Comparison of ENCODE assay signal across 18 cellular contexts in genomic region chr17:18963126-18964017, GRCh38. TPM values are rescaled to one million over a fixed set of nuclear protein-coding genes. Genes with fewer than 3 reads are reported as not detected.
DNase-seq lines count a peak whose midpoint lies in the region; ATAC-seq and TF ChIP-seq lines count a peak whose summit lies in the region.
"Had no signal": no experiment of that assay in that cellular context is flagged by ENCODE, and none has a peak within 500 bp of the region (broad histone marks: within the 10 kb centered on the region; RNA-seq: fewer than 3 reads in every experiment).

No MANE protein-coding gene starts in this region.

- H3K4me1 ChIP-seq in neural progenitor cell = peaks cover 21% of the 10 kb centered on the region

- no peak overlapping the region for H2AFZ ChIP-seq in neural progenitor cell (replicated peaks)

- no peaks in the 10 kb centered on the region for H4K20me1 ChIP-seq in neural progenitor cell (ENCODE audit: low read depth)

- H3K27me3 Mint-ChIP-seq in activated CD8-positive, alpha-beta T cell treated with anti-CD3 and anti-CD28 coated beads, Interleukin-2, amount 10 ng/mL, durations not matched to agents 7 days and 5 days (ENCODE audit: low read depth) = no peaks in the 10 kb centered on the region
- H3K27me3 Mint-ChIP-seq in mesothelial cell of epicardium (ENCODE audit: low read depth) (no peaks in the 10 kb centered on the region), neural progenitor cell (ENCODE audit: insufficient read depth, low read depth) (peaks cover 7% of the 10 kb centered on the region)

- peak; percentile 8 for DNase-seq in AG10803 (ENCODE audit: low read depth)
- peak; percentile 52 for DNase-seq in H7
- no peak for DNase-seq in activated CD8-positive, alpha-beta T cell treated with anti-CD3 and anti-CD28 coated beads, Interleukin-2, amount 10 ng/mL, durations not matched to agents 7 days and 5 days
- DNase-seq in mesothelial cell of epicardium (ENCODE audit: low spot score in 2 of 2, unreplicated experiment in 2 of 2) = no peak
- DNase-seq in GM10266 (ENCODE audit: extremely low spot score) = no peak
- DNase-seq in neural progenitor cell (ENCODE audit: low spot score) = no peak
- DNase-seq in KBM-7 = no peak
- DNase-seq: DMS79 treated with DMSO at 0.1 percent for 48 hours, NCI-H1930, NCI-H510A treated with DMSO at 0.1 percent for 48 hours, occipital lobe, stomach had no signal

- H3K4me3 Mint-ChIP-seq in activated CD8-positive, alpha-beta T cell treated with anti-CD3 and anti-CD28 coated beads, Interleukin-2, amount 10 ng/mL, durations not matched to agents 7 days and 5 days = no peak overlapping the region
- no peak overlapping the region for H3K4me3 Mint-ChIP-seq in mesothelial cell of epicardium
- no peak overlapping the region for H3K4me3 Mint-ChIP-seq in neural progenitor cell

- H3K9me3 ChIP-seq in neural progenitor cell (ENCODE audit: low read depth) = no peaks in the 10 kb centered on the region
- H3K9me3 ChIP-seq: stomach had no signal

- H3K9me3 Mint-ChIP-seq in activated CD8-positive, alpha-beta T cell treated with anti-CD3 and anti-CD28 coated beads, Interleukin-2, amount 10 ng/mL, durations not matched to agents 7 days and 5 days (ENCODE audit: insufficient read depth) = no peaks in the 10 kb centered on the region
- H3K9me3 Mint-ChIP-seq in mesothelial cell of epicardium = no peaks in the 10 kb centered on the region
- no peaks in the 10 kb centered on the region for H3K9me3 Mint-ChIP-seq in neural progenitor cell
- H3K9me3 Mint-ChIP-seq: activated naive CD4-positive, alpha-beta T cell treated with anti-CD3 and anti-CD28 coated beads, Interleukin-2, amount 50 U/mL, for 72 hours had no signal

- peak overlapping the region; percentile 66 for H3K27ac Mint-ChIP-seq in activated CD8-positive, alpha-beta T cell treated with anti-CD3 and anti-CD28 coated beads, Interleukin-2, amount 10 ng/mL, durations not matched to agents 7 days and 5 days
- H3K27ac Mint-ChIP-seq in mesothelial cell of epicardium (peak overlapping the region; percentile 57), neural progenitor cell (no peak overlapping the region)

- POLR2A ChIA-PET in activated CD8-positive, alpha-beta T cell treated with anti-CD3 and anti-CD28 coated beads, Interleukin-2, amount 10 ng/mL, durations not matched to agents 7 days and 5 days (lab: Charles Lee) = no interaction called here

- no peak overlapping the region for H3K9ac ChIP-seq in neural progenitor cell

- H3K27me3 ChIP-seq in H7 (ENCODE audit: control insufficient read depth, insufficient read depth, low read length) = no peaks in the 10 kb centered on the region
- H3K27me3 ChIP-seq in neural progenitor cell = no peaks in the 10 kb centered on the region
- H3K27me3 ChIP-seq: stomach had no signal

- H3K36me3 Mint-ChIP-seq in activated CD8-positive, alpha-beta T cell treated with anti-CD3 and anti-CD28 coated beads, Interleukin-2, amount 10 ng/mL, durations not matched to agents 7 days and 5 days (ENCODE audit: low read depth) = no peaks in the 10 kb centered on the region
- no peaks in the 10 kb centered on the region for H3K36me3 Mint-ChIP-seq in mesothelial cell of epicardium
- no peaks in the 10 kb centered on the region for H3K36me3 Mint-ChIP-seq in neural progenitor cell
- H3K36me3 Mint-ChIP-seq: activated naive CD4-positive, alpha-beta T cell treated with anti-CD3 and anti-CD28 coated beads, Interleukin-2, amount 50 U/mL, for 72 hours had no signal

- H3K36me3 ChIP-seq in H7 (replicated peaks; ENCODE audit: control insufficient read depth, insufficient read depth, low read length) (no peaks in the 10 kb centered on the region), neural progenitor cell (no peaks in the 10 kb centered on the region)
- H3K36me3 ChIP-seq: stomach had no signal

- H3K4me3 ChIP-seq in AG10803 (ENCODE audit: low read length) = no peak overlapping the region
- H3K4me3 ChIP-seq in H7 (ENCODE audit: insufficient read depth, low read depth, low read length) = no peak overlapping the region
- no peak overlapping the region for H3K4me3 ChIP-seq in neural progenitor cell
- H3K4me3 ChIP-seq: GM12878, stomach had no signal

- no peak for ATAC-seq in activated CD8-positive, alpha-beta T cell treated with anti-CD3 and anti-CD28 coated beads, Interleukin-2, amount 10 ng/mL, durations not matched to agents 7 days and 5 days
- no peak for ATAC-seq in GM18511 (IDR thresholded peaks at IDR 0.05; ENCODE audit: unreplicated experiment)
- ATAC-seq: GM12878 had no signal

- in situ Hi-C loops in KBM-7 (cut with MboI; ENCODE audit: low pct_unique_long_range_greater_than_20kb, low sequenced_read_pairs) = loop anchor here (10.0 kb wide), 1 partner anchor 51 kb away; no protein-coding TSS in a partner anchor

- peaks cover 6% of the 10 kb centered on the region for H3K4me1 Mint-ChIP-seq in activated CD8-positive, alpha-beta T cell treated with anti-CD3 and anti-CD28 coated beads, Interleukin-2, amount 10 ng/mL, durations not matched to agents 7 days and 5 days (ENCODE audit: low read depth)
- H3K4me1 Mint-ChIP-seq in mesothelial cell of epicardium = peaks cover 38% of the 10 kb centered on the region
- H3K4me1 Mint-ChIP-seq in neural progenitor cell = peaks cover 36% of the 10 kb centered on the region

- CTCF ChIA-PET in activated CD8-positive, alpha-beta T cell treated with anti-CD3 and anti-CD28 coated beads, Interleukin-2, amount 10 ng/mL, durations not matched to agents 7 days and 5 days (lab: Charles Lee) = interaction anchor here (1.2 kb wide), 1 partner anchor 61 kb away, joined by 3 read pairs; no protein-coding TSS in a partner anchor

- no peak overlapping the region for H3K27ac ChIP-seq in neural progenitor cell
- H3K27ac ChIP-seq: C4-2B, stomach had no signal

- no peak overlapping the region for H3K4me2 ChIP-seq in neural progenitor cell

- TF ChIP-seq CTCF in AG10803 (conservative IDR thresholded peaks at IDR 0.05; ENCODE audit: low read length) (no peak), mesothelial cell of epicardium (IDR thresholded peaks at IDR 0.05; ENCODE audit: unreplicated experiment) (no peak), GM10266 (IDR thresholded peaks at IDR 0.05; ENCODE audit: control insufficient read depth, insufficient read depth, low read depth, missing control alignments) (no peak), neural progenitor cell (IDR thresholded peaks at IDR 0.05) (no peak)

- no peaks in the 10 kb centered on the region for H3K79me2 ChIP-seq in neural progenitor cell (ENCODE audit: low read depth)

- H3F3A ChIP-seq in neural progenitor cell (ENCODE audit: low read depth) = peaks cover 17% of the 10 kb centered on the region

RNA-seq across cellular contexts. Expression of gene SLC5A10, which starts 11.4 kb away (rescaled TPM):
- not detected in 2 replicates for total RNA-seq in H7 (2014; rRNA removed; shearing (Covaris generic))
- not detected for total RNA-seq in activated CD8-positive, alpha-beta T cell treated with anti-CD3 and anti-CD28 coated beads, Interleukin-2, amount 10 ng/mL, durations not matched to agents 7 days and 5 days
- total RNA-seq in mesothelial cell of epicardium (0.14 to 0.25 TPM (median 0.24 TPM) in 3 replicates), neural progenitor cell (ENCODE audit: low replicate concordance) (not detected in 2 replicates)
- total RNA-seq: activated naive CD4-positive, alpha-beta T cell treated with anti-CD3 and anti-CD28 coated beads, Interleukin-2, amount 50 U/mL, for 72 hours; mesenteric fat pad; occipital lobe; skeletal muscle tissue; stomach had no signal

RNA-seq across cellular contexts. Expression of gene FAM83G, which starts 41.2 kb away (rescaled TPM):
- total RNA-seq in H7 (2014; rRNA removed; shearing (Covaris generic)) = 40.6 and 44.8 TPM in 2 replicates
- 1 to 10 TPM; 4.0 to 4.5 TPM for total RNA-seq in activated CD8-positive, alpha-beta T cell treated with anti-CD3 and anti-CD28 coated beads, Interleukin-2, amount 10 ng/mL, durations not matched to agents 7 days and 5 days
- 14.5 to 15.0 TPM (median 15.0 TPM) in 3 replicates for total RNA-seq in mesothelial cell of epicardium
- 9.9 and 24.3 TPM in 2 replicates for total RNA-seq in neural progenitor cell (ENCODE audit: low replicate concordance)

Comparison
In these comparisons a context has a peak if more than half of its experiments do, and no peak if none do; other contexts are left out.
1. DNase-seq: peak in AG10803 (single experiment) and H7 (single experiment); none in activated CD8-positive, alpha-beta T cell treated with anti-CD3 and anti-CD28 coated beads, Interleukin-2, amount 10 ng/mL, durations not matched to agents 7 days and 5 days (single experiment), mesothelial cell of epicardium (0 of 2), GM10266 (single experiment), neural progenitor cell (single experiment) and KBM-7 (single experiment).